Comparison of ENCODE assay signal across 1 cellular context in genomic region chr5:95619096-95619495, GRCh38.
TF ChIP-seq lines count a peak whose summit lies in the region.

No MANE protein-coding gene starts in this region.

TF ChIP-seq in K562, 482 proteins besides CTCF, POLR2A, EP300 and RAD21 (continued from another document):
- no peak for TF ChIP-seq HES1 (IDR thresholded peaks at IDR 0.05; ENCODE audit: low read depth)
- TF ChIP-seq ZNF740 (CRISPR knock-in tag; IDR thresholded peaks at IDR 0.05), result no peak
- no peak for TF ChIP-seq ZNF740 (tag; IDR thresholded peaks at IDR 0.05)
- TF ChIP-seq FOSL1 (tag; conservative IDR thresholded peaks at IDR 0.05), result peak; percentile 16; the same call in 1 of the 2 replicates
